Comparison of ENCODE assay signal across 14 cellular contexts in genomic region chr5:142601432-142601831, GRCh38.
A peak's percentile ranks its signal among the peaks of the same experiment; 100 is the strongest.
DNase-seq lines count a peak whose midpoint lies in the region; ATAC-seq and TF ChIP-seq lines count a peak whose summit lies in the region.
"Had no signal": no experiment of that assay in that cellular context is flagged by ENCODE, and none has a peak within 500 bp of the region (broad histone marks: within the 10 kb centered on the region; RNA-seq: fewer than 3 reads in every experiment).

No MANE protein-coding gene starts in this region.

- peak overlapping the region; percentile 89 for H2AFZ ChIP-seq in ACC112 (ENCODE audit: low read length, unreplicated experiment)

- ATAC-seq in GM19395 (IDR thresholded peaks at IDR 0.05; ENCODE audit: unreplicated experiment) = no peak
- no peak for ATAC-seq in HG03039 (IDR thresholded peaks at IDR 0.05; ENCODE audit: unreplicated experiment)

- TF ChIP-seq CTCF in GM12875 (IDR thresholded peaks at IDR 0.05; ENCODE audit: borderline replicate concordance, insufficient read depth, low read depth, low read length) = 0 out of 2 replicates have a peak, but pooled peaks have one; percentile 12

- H3K79me2 ChIP-seq in ACC112 (ENCODE audit: control insufficient read depth, insufficient read depth, low read length, unreplicated experiment) = no peaks in the 10 kb centered on the region

- H3K36me3 ChIP-seq in ACC112 (ENCODE audit: insufficient read depth, low read length) = no peaks in the 10 kb centered on the region
- H3K36me3 ChIP-seq: cardiac muscle cell, suprapubic skin had no signal

- no peaks in the 10 kb centered on the region for H3K27me3 ChIP-seq in ACC112 (ENCODE audit: insufficient read depth, low read length)
- H3K27me3 ChIP-seq in layer of hippocampus (ENCODE audit: control insufficient read depth, insufficient read depth, low read length) = no peaks in the 10 kb centered on the region
- H3K27me3 ChIP-seq: cardiac muscle cell, suprapubic skin had no signal

- H3K4me3 ChIP-seq in ACC112 (ENCODE audit: low read depth, low read length) (peak overlapping the region; percentile 47; the same call in 1 of the 2 replicates), GM12875 (ENCODE audit: low read depth, low read length) (no peak overlapping the region)
- H3K4me3 ChIP-seq: cardiac muscle cell had no signal

- H3K27ac ChIP-seq in ACC112 (ENCODE audit: low read depth, low read length) (0 out of 2 replicates have a peak overlapping the region, but pooled peaks have one; percentile 56), angular gyrus (ENCODE audit: low read depth, low read length) (peak overlapping the region; percentile 22), layer of hippocampus (ENCODE audit: low read depth, low read length) (peak overlapping the region; percentile 62)
- H3K27ac ChIP-seq: cardiac muscle cell had no signal

- DNase-seq in NCI-H2029 treated with DMSO at 0.1 percent for 48 hours (lab: John Stamatoyannopoulos, UW) = no peak
- DNase-seq in activated naive CD4-positive, alpha-beta T cell treated with anti-CD3 and anti-CD28 coated beads, Interleukin-2, amount 50 U/mL, for 16 hours = no peak
- DNase-seq: activated CD8-positive, alpha-beta memory T cell treated with anti-CD3 and anti-CD28 coated beads, Interleukin-2, amount 50 U/mL, for 48 hours; CD8-positive, alpha-beta memory T cell; GOT3; NCI-H1930 had no signal

- peaks cover 55% of the 10 kb centered on the region for H3K4me1 ChIP-seq in ACC112 (ENCODE audit: control insufficient read depth, insufficient read depth, low read length, unreplicated experiment)
